1 cellular context compared by ENCODE assay signal in the genomic region with DNA sequence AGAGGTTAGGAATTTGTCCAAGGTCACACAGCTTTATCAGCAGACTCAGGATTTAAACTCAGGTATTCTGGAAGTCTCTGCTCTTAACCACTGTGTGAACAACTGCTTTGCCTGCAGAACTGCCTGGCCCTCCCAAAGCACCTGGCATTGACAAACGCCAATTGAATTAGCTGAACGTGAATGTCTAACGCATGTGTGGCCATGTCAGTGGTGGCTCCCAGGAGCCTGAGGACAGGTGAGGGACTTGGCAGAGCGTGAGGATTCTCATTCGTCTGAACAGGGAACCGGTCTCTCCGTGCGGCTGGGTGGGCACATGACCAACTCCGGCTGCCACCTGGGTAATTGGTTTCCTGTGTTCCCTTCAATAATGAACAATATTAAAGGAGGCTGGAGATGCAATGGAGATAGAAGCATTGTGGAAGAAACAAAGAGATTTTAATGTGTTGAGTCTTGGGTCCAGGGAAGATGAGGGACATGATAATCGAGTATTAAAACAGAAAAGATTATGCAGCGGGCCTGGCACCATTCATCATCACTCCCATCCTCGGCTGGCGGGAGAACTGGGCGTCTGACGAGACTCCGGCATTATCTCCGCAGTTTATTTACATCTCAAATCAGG.
TF ChIP-seq lines count a peak whose summit lies in the region.

No MANE protein-coding gene starts in this region.

TF ChIP-seq in H1, 55 proteins besides CTCF, POLR2A, EP300 and RAD21:
- no peak for TF ChIP-seq SIRT6 (IDR thresholded peaks at IDR 0.05; ENCODE audit: low read length)
- TF ChIP-seq SP1 (IDR thresholded peaks at IDR 0.05; ENCODE audit: low read depth, low read length), result no peak
- no peak for TF ChIP-seq SAP30 (IDR thresholded peaks at IDR 0.05; ENCODE audit: insufficient read depth, insufficient replicate concordance, low read length)
- TF ChIP-seq YY1 (IDR thresholded peaks at IDR 0.05; ENCODE audit: low read depth, low read length), result no peak
- no peak for TF ChIP-seq SIN3A (conservative IDR thresholded peaks at IDR 0.05 in 1 of 2, IDR thresholded peaks at IDR 0.05 in 1 of 2; ENCODE audit: low read depth in 1 of 2, low read length in 2 of 2)
- TF ChIP-seq CEBPB (IDR thresholded peaks at IDR 0.05; ENCODE audit: low read depth, low read length), result no peak
- TF ChIP-seq POLR2AphosphoS5 (IDR thresholded peaks at IDR 0.05; ENCODE audit: low read depth, low read length), result no peak
- no peak for TF ChIP-seq JUN (IDR thresholded peaks at IDR 0.05; ENCODE audit: low read depth, low read length)
- no peak for TF ChIP-seq SIX5 (IDR thresholded peaks at IDR 0.05; ENCODE audit: low read depth, low read length)
- no peak for TF ChIP-seq TCF12 (IDR thresholded peaks at IDR 0.05; ENCODE audit: low read depth, low read length)
- no peak for TF ChIP-seq RNF2 (IDR thresholded peaks at IDR 0.05; ENCODE audit: borderline replicate concordance, low read depth, low read length, missing control alignments, poor library complexity, severe bottlenecking)
- TF ChIP-seq GTF2F1 (IDR thresholded peaks at IDR 0.05; ENCODE audit: borderline replicate concordance, low read depth, low read length), result no peak
- TF ChIP-seq TEAD4 (IDR thresholded peaks at IDR 0.05; ENCODE audit: low read depth, low read length), result no peak
- no peak for TF ChIP-seq HDAC2 (IDR thresholded peaks at IDR 0.05; ENCODE audit: borderline replicate concordance in 1 of 2, low read depth in 2 of 2, low read length in 2 of 2)
- TF ChIP-seq EZH2 (IDR thresholded peaks at IDR 0.05; ENCODE audit: low read depth, low read length, severe bottlenecking), result no peak
- no peak for TF ChIP-seq CREB1 (IDR thresholded peaks at IDR 0.05)
- no peak for TF ChIP-seq TBP (IDR thresholded peaks at IDR 0.05; ENCODE audit: low read depth, low read length)
- TF ChIP-seq BACH1 (IDR thresholded peaks at IDR 0.05; ENCODE audit: low read length), result no peak
